In the genomic region with DNA sequence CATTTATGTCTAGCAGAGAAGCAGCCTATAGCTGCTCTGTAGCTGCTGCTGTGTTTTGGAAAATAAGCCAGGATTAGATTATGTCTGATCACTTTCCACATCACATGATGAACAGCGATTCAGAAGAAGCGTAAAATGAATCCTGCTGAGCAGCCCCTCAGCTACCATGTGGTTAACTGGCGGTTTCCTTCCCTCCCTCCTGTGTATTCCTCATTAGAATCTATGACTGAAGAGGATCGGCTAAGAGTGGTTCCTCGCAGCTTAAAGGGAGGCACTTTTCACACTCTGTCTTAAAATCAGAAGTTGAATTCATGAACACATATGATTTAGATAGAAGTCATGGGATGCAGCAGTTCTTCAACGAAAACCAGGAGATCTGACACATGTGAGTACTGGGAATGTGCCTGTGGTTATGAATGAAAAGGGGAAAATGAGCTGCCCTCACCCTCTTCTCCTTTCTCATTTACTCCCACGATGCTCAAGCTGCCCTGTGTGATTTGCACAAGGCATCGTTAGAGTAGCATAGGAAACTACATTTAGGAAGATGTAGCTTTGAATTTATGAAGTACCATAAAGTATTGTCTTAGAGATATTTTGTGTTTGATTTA, we compare ENCODE assay signal across 2 cellular contexts.
TF ChIP-seq lines count a peak whose summit lies in the region.

A gene with protein sequence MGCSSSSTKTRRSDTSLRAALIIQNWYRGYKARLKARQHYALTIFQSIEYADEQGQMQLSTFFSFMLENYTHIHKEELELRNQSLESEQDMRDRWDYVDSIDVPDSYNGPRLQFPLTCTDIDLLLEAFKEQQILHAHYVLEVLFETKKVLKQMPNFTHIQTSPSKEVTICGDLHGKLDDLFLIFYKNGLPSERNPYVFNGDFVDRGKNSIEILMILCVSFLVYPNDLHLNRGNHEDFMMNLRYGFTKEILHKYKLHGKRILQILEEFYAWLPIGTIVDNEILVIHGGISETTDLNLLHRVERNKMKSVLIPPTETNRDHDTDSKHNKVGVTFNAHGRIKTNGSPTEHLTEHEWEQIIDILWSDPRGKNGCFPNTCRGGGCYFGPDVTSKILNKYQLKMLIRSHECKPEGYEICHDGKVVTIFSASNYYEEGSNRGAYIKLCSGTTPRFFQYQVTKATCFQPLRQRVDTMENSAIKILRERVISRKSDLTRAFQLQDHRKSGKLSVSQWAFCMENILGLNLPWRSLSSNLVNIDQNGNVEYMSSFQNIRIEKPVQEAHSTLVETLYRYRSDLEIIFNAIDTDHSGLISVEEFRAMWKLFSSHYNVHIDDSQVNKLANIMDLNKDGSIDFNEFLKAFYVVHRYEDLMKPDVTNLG (plus strand): TSS at position 204 of the 608 bp plus-strand sequence. CDS start 136 bp downstream, at position 340.

TF ChIP-seq in SK-N-SH, 30 proteins besides CTCF, POLR2A, EP300 and RAD21 (continued from another document):
- TF ChIP-seq, protein P1, sequence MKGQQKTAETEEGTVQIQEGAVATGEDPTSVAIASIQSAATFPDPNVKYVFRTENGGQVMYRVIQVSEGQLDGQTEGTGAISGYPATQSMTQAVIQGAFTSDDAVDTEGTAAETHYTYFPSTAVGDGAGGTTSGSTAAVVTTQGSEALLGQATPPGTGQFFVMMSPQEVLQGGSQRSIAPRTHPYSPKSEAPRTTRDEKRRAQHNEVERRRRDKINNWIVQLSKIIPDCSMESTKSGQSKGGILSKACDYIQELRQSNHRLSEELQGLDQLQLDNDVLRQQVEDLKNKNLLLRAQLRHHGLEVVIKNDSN (IDR thresholded peaks at IDR 0.05; ENCODE audit: borderline replicate concordance, low read depth), result no peak

TF ChIP-seq in neural cell, 6 proteins besides CTCF, POLR2A, EP300 and RAD21:
- TF ChIP-seq, protein P2, sequence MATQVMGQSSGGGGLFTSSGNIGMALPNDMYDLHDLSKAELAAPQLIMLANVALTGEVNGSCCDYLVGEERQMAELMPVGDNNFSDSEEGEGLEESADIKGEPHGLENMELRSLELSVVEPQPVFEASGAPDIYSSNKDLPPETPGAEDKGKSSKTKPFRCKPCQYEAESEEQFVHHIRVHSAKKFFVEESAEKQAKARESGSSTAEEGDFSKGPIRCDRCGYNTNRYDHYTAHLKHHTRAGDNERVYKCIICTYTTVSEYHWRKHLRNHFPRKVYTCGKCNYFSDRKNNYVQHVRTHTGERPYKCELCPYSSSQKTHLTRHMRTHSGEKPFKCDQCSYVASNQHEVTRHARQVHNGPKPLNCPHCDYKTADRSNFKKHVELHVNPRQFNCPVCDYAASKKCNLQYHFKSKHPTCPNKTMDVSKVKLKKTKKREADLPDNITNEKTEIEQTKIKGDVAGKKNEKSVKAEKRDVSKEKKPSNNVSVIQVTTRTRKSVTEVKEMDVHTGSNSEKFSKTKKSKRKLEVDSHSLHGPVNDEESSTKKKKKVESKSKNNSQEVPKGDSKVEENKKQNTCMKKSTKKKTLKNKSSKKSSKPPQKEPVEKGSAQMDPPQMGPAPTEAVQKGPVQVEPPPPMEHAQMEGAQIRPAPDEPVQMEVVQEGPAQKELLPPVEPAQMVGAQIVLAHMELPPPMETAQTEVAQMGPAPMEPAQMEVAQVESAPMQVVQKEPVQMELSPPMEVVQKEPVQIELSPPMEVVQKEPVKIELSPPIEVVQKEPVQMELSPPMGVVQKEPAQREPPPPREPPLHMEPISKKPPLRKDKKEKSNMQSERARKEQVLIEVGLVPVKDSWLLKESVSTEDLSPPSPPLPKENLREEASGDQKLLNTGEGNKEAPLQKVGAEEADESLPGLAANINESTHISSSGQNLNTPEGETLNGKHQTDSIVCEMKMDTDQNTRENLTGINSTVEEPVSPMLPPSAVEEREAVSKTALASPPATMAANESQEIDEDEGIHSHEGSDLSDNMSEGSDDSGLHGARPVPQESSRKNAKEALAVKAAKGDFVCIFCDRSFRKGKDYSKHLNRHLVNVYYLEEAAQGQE (IDR thresholded peaks at IDR 0.05; ENCODE audit: borderline replicate concordance), result no peak
- TF ChIP-seq POLR2AphosphoS5 (IDR thresholded peaks at IDR 0.05), result peak; percentile 44
- no peak for TF ChIP-seq EZH2 (IDR thresholded peaks at IDR 0.05; ENCODE audit: borderline replicate concordance, insufficient read depth, low read length, poor library complexity, severe bottlenecking)
- no peak for TF ChIP-seq SMC3 (conservative IDR thresholded peaks at IDR 0.05; ENCODE audit: poor library complexity)
